20 cellular contexts compared by ENCODE assay signal in genomic region chr15:94042163-94042954, GRCh38.
DNase-seq lines count a peak whose midpoint lies in the region; ATAC-seq and TF ChIP-seq lines count a peak whose summit lies in the region.
"Had no signal": no experiment of that assay in that cellular context is flagged by ENCODE, and none has a peak within 500 bp of the region (broad histone marks: within the 10 kb centered on the region; RNA-seq: fewer than 3 reads in every experiment).

No MANE protein-coding gene starts in this region.

- no peak overlapping the region for H3K4me2 ChIP-seq in fibroblast of lung (ENCODE audit: extremely low read depth, insufficient read depth, low read length)

- no peaks in the 10 kb centered on the region for H3K27me3 ChIP-seq in SJSA1 (replicated peaks)
- no peaks in the 10 kb centered on the region for H3K27me3 ChIP-seq in fibroblast of lung (ENCODE audit: control insufficient read depth, insufficient read depth, low read length)
- H3K27me3 ChIP-seq: body of pancreas, heart left ventricle had no signal

- peaks cover 20% of the 10 kb centered on the region for H3K4me1 ChIP-seq in SJSA1 (replicated peaks)
- no peaks in the 10 kb centered on the region for H3K4me1 ChIP-seq in fibroblast of lung (ENCODE audit: control insufficient read depth, extremely low read depth, insufficient read depth, low read length)
- H3K4me1 ChIP-seq: body of pancreas, heart left ventricle had no signal

- peaks cover 0 to 13% (median 0%) of the 10 kb centered on the region in 9 donors for H3K9me3 Mint-ChIP-seq in naive thymus-derived CD8-positive, alpha-beta T cell
- H3K9me3 Mint-ChIP-seq: activated CD4-positive, alpha-beta memory T cell treated with anti-CD3 and anti-CD28 coated beads, Interleukin-2, amount 10 ng/mL, durations not matched to agents 7 days and 5 days; T-helper 1 cell treated with Interleukin-12 subunit alpha and Interleukin-12 subunit beta and Interleukin-4 antibody, amounts not matched to agents 30 μg/mL and 1 μg/mL, for 36 hours had no signal

- H3K27ac Mint-ChIP-seq in naive thymus-derived CD8-positive, alpha-beta T cell, result no peak overlapping the region
- H3K27ac Mint-ChIP-seq: activated CD4-positive, alpha-beta memory T cell treated with anti-CD3 and anti-CD28 coated beads, Interleukin-2, amount 10 ng/mL, durations not matched to agents 7 days and 5 days; memory B cell; T-helper 1 cell treated with Interleukin-12 subunit alpha and Interleukin-12 subunit beta and Interleukin-4 antibody, amounts not matched to agents 30 μg/mL and 1 μg/mL, for 36 hours had no signal

- no peak for TF ChIP-seq CTCF in fibroblast of lung (conservative IDR thresholded peaks at IDR 0.05 in 1 of 2, IDR thresholded peaks at IDR 0.05 in 1 of 2; ENCODE audit: low read depth in 1 of 2, low read length in 2 of 2)
- TF ChIP-seq CTCF in omental fat pad (IDR thresholded peaks at IDR 0.05), result no peak

- H3K27me3 Mint-ChIP-seq in naive thymus-derived CD8-positive, alpha-beta T cell, result peaks cover 0 to 9% (median 2%) of the 10 kb centered on the region in 5 donors
- H3K27me3 Mint-ChIP-seq: memory B cell had no signal

- H3K79me2 ChIP-seq in fibroblast of lung (ENCODE audit: control insufficient read depth, insufficient read depth, low read length), result no peaks in the 10 kb centered on the region

- DNase-seq in EL, result peak; percentile 6
- DNase-seq in SJSA1 (ENCODE audit: low read depth in 1 of 2, low spot score in 2 of 2), result peak; percentile 85 to 90
- DNase-seq in fibroblast of lung (ENCODE audit: low read depth in 2 of 2), result peak; percentile 64 to 97
- DNase-seq in omental fat pad (ENCODE audit: low spot score), result no peak
- DNase-seq in midbrain (lab: John Stamatoyannopoulos, UW), result no peak
- DNase-seq in naive thymus-derived CD8-positive, alpha-beta T cell, result no peak
- no peak for DNase-seq in DMS153 treated with DMSO at 0.1 percent for 48 hours (lab: John Stamatoyannopoulos, UW; ENCODE audit: unreplicated experiment)
- DNase-seq: activated CD4-positive, alpha-beta memory T cell treated with anti-CD3 and anti-CD28 coated beads, Interleukin-2, amount 10 ng/mL, durations not matched to agents 7 days and 5 days; activated naive CD4-positive, alpha-beta T cell treated with Interleukin-2 at 50 U/mL for 16 hours; activated T-cell treated with anti-CD3 and anti-CD28 coated beads, Interleukin-2, amount 50 U/mL, for 1 hour; body of pancreas; heart left ventricle; islet precursor cell; NCI-H2081; NCI-H510A treated with DMSO at 0.1 percent for 48 hours; Right ventricle myocardium superior had no signal

- H3K36me3 Mint-ChIP-seq in naive thymus-derived CD8-positive, alpha-beta T cell, result no peaks in the 10 kb centered on the region
- H3K36me3 Mint-ChIP-seq: memory B cell had no signal

- no peak overlapping the region for H3K9ac ChIP-seq in fibroblast of lung (ENCODE audit: insufficient read depth, low read length)

- ATAC-seq in omental fat pad (ENCODE audit: low FRiP score) (peak; percentile 59), GM21528 (IDR thresholded peaks at IDR 0.05; ENCODE audit: low FRiP score, unreplicated experiment) (no peak)
- ATAC-seq in naive thymus-derived CD8-positive, alpha-beta T cell, result no peak
- ATAC-seq: body of pancreas had no signal

- POLR2A ChIA-PET in naive thymus-derived CD8-positive, alpha-beta T cell (lab: Charles Lee), result no interaction called here

- no peak overlapping the region for H3K4me3 ChIP-seq in SJSA1
- no peak overlapping the region for H3K4me3 ChIP-seq in fibroblast of lung (replicated peaks in 1 of 4; ENCODE audit: control extremely low read depth in 1 of 4, insufficient read depth in 1 of 4, low read depth in 3 of 4, low read length in 4 of 4)
- H3K4me3 ChIP-seq: body of pancreas, heart left ventricle had no signal

- H3K36me3 ChIP-seq in SJSA1 (no peaks in the 10 kb centered on the region), fibroblast of lung (ENCODE audit: control insufficient read depth, insufficient read depth, low read length) (no peaks in the 10 kb centered on the region)
- H3K36me3 ChIP-seq: heart left ventricle had no signal

- H3K9me3 ChIP-seq in SJSA1 (replicated peaks) (no peaks in the 10 kb centered on the region), fibroblast of lung (ENCODE audit: control insufficient read depth, insufficient read depth, low read depth, low read length) (no peaks in the 10 kb centered on the region)
- H3K9me3 ChIP-seq: body of pancreas had no signal

- H3K4me3 Mint-ChIP-seq in naive thymus-derived CD8-positive, alpha-beta T cell, result no peak overlapping the region
- H3K4me3 Mint-ChIP-seq: activated CD4-positive, alpha-beta memory T cell treated with anti-CD3 and anti-CD28 coated beads, Interleukin-2, amount 10 ng/mL, durations not matched to agents 7 days and 5 days; memory B cell; T-helper 1 cell treated with Interleukin-12 subunit alpha and Interleukin-12 subunit beta and Interleukin-4 antibody, amounts not matched to agents 30 μg/mL and 1 μg/mL, for 36 hours had no signal

- H4K20me1 ChIP-seq in fibroblast of lung (ENCODE audit: control insufficient read depth, extremely low read depth, insufficient read depth, low read length), result no peaks in the 10 kb centered on the region

- H2AFZ ChIP-seq in fibroblast of lung (ENCODE audit: low read length), result no peak overlapping the region

- H3K4me1 Mint-ChIP-seq in naive thymus-derived CD8-positive, alpha-beta T cell, result no peaks in the 10 kb centered on the region
- H3K4me1 Mint-ChIP-seq: activated CD4-positive, alpha-beta memory T cell treated with anti-CD3 and anti-CD28 coated beads, Interleukin-2, amount 10 ng/mL, durations not matched to agents 7 days and 5 days; memory B cell had no signal

- H3K27ac ChIP-seq in SJSA1 (peak overlapping the region; percentile 76), fibroblast of lung (ENCODE audit: insufficient read depth, low read length) (no peak overlapping the region)
- H3K27ac ChIP-seq: body of pancreas, HL-60 had no signal

Comparison
In these comparisons a context has a peak if more than half of its experiments do, and no peak if none do; other contexts are left out.
1. DNase-seq: peak in EL (single experiment), SJSA1 (2 of 2) and fibroblast of lung (2 of 2); none in omental fat pad (single experiment), midbrain (single experiment), naive thymus-derived CD8-positive, alpha-beta T cell (0 of 10) and DMS153 treated with DMSO at 0.1 percent for 48 hours (single experiment).